In genomic region chr3:58153371-58153770, GRCh38 we compare ENCODE assay signal across 19 cellular contexts. TPM values are rescaled to one million over a fixed set of nuclear protein-coding genes. Genes with fewer than 3 reads are reported as not detected.
DNase-seq lines count a peak whose midpoint lies in the region; ATAC-seq, FAIRE-seq and TF ChIP-seq lines count a peak whose summit lies in the region.
"Had no signal": no experiment of that assay in that cellular context is flagged by ENCODE, and none has a peak within 500 bp of the region (broad histone marks: within the 10 kb centered on the region; RNA-seq: fewer than 3 reads in every experiment).

No MANE protein-coding gene starts in this region.

- H3K9ac ChIP-seq in HepG2 (ENCODE audit: insufficient read depth, low read depth, low read length) (no peak overlapping the region), neuronal stem cell (ENCODE audit: low read depth, low read length, poor library complexity) (no peak overlapping the region)

- no peak for TF ChIP-seq RAD21 in HepG2 (CRISPR knock-in tag; IDR thresholded peaks at IDR 0.05)

- no peak for FAIRE-seq in HepG2 (lab: Jason Lieb, UNC)
- FAIRE-seq: A549, H1 had no signal

- H3K79me2 ChIP-seq in HepG2 (ENCODE audit: insufficient read depth, low read length) (no peaks in the 10 kb centered on the region), OCI-LY7 (ENCODE audit: insufficient read depth, low read depth, low read length) (no peaks in the 10 kb centered on the region)

- H3K4me3 ChIP-seq in HepG2 (replicated peaks in 1 of 3; ENCODE audit: insufficient read depth in 1 of 3, low read depth in 2 of 3, low read length in 3 of 3) = no peak overlapping the region
- no peak overlapping the region for H3K4me3 ChIP-seq in right lobe of liver
- H3K4me3 ChIP-seq in neuronal stem cell (ENCODE audit: low read length in 2 of 2) = no peak overlapping the region
- H3K4me3 ChIP-seq in OCI-LY7 (ENCODE audit: low read depth, low read length, poor library complexity, severe bottlenecking) = no peak overlapping the region
- H3K4me3 ChIP-seq: A549 had no signal

- no peak overlapping the region for H3K18ac ChIP-seq in neuronal stem cell (ENCODE audit: low read length)

- no peak overlapping the region for H4K91ac ChIP-seq in neuronal stem cell (ENCODE audit: low read depth, low read length, poor library complexity)

- CTCF ChIA-PET in HepG2 (lab: Yijun Ruan, JAX; ENCODE audit: low intra/inter-chr PET ratio, low total read pairs) = no interaction called here
- CTCF ChIA-PET in OCI-LY7 (lab: Charles Lee; ENCODE audit: unreplicated experiment) = no interaction called here

- H3K27me3 ChIP-seq in HepG2 (ENCODE audit: control insufficient read depth in 1 of 2, insufficient read depth in 2 of 2, low read length in 2 of 2) (no peaks in the 10 kb centered on the region), right lobe of liver (no peaks in the 10 kb centered on the region), neuronal stem cell (ENCODE audit: control insufficient read depth in 3 of 3, insufficient read depth in 3 of 3, low read depth in 1 of 3, low read length in 3 of 3) (no peaks in the 10 kb centered on the region)

- POLR2A ChIA-PET in HepG2 (lab: Yijun Ruan, JAX) = no interaction called here
- POLR2A ChIA-PET in OCI-LY7 (lab: Charles Lee) = no interaction called here

- no peaks in the 10 kb centered on the region for H3K79me1 ChIP-seq in neuronal stem cell (ENCODE audit: low read depth, low read length)

- WGBS in HepG2 (ENCODE audit: low lambda C conversion rate) = 99% methylated on average over 16 of the region's 16 CpGs
- WGBS in right lobe of liver (ENCODE audit: insufficient coverage, low coverage, low lambda C conversion rate, missing lambda C conversion rate) = 91% methylated on average over 14 of the region's 16 CpGs
- no CpG with 5 or more reads among the region's 16 CpGs for WGBS in neuronal stem cell (ENCODE audit: extremely low coverage in 2 of 2, insufficient read length in 2 of 2, insufficient replicate concordance in 1 of 2), 2 donors

- no peak overlapping the region for H3K4me3 Mint-ChIP-seq in type B pancreatic cell
- H3K4me3 Mint-ChIP-seq in activated T-cell treated with anti-CD3 and anti-CD28 coated beads, Interleukin-2, amount 50 U/mL, for 24 hours = no peak overlapping the region
- H3K4me3 Mint-ChIP-seq: CD14-positive monocyte; CD4-positive, alpha-beta memory T cell; H9 had no signal

- no peak overlapping the region for H4K8ac ChIP-seq in neuronal stem cell (ENCODE audit: low read depth, low read length)

- H3K4me2 ChIP-seq in HepG2 (ENCODE audit: low read depth, low read length) (no peak overlapping the region), neuronal stem cell (ENCODE audit: insufficient read depth, low read length, poor library complexity, severe bottlenecking) (no peak overlapping the region), OCI-LY7 (ENCODE audit: low read length) (no peak overlapping the region)
- H3K4me2 ChIP-seq: A549 had no signal

- no peak overlapping the region for H2AK5ac ChIP-seq in neuronal stem cell (ENCODE audit: low read depth, low read length)

- no peak overlapping the region for H2BK120ac ChIP-seq in neuronal stem cell (ENCODE audit: low read depth, low read length)

- no peak overlapping the region for H2AFZ ChIP-seq in HepG2 (ENCODE audit: low read length)
- H2AFZ ChIP-seq in neuronal stem cell (ENCODE audit: low read length) = no peak overlapping the region
- H2AFZ ChIP-seq in OCI-LY7 (ENCODE audit: low read length) = no peak overlapping the region

- peak overlapping the region; percentile 56 for H3K27ac Mint-ChIP-seq in type B pancreatic cell
- H3K27ac Mint-ChIP-seq in activated T-cell treated with anti-CD3 and anti-CD28 coated beads, Interleukin-2, amount 50 U/mL, for 24 hours = no peak overlapping the region
- H3K27ac Mint-ChIP-seq: H9 had no signal

- H3K27me3 Mint-ChIP-seq in type B pancreatic cell = no peaks in the 10 kb centered on the region
- no peaks in the 10 kb centered on the region for H3K27me3 Mint-ChIP-seq in activated T-cell treated with anti-CD3 and anti-CD28 coated beads, Interleukin-2, amount 50 U/mL, for 24 hours
- H3K27me3 Mint-ChIP-seq: CD4-positive, alpha-beta memory T cell had no signal

- H4K20me1 ChIP-seq in HepG2 (ENCODE audit: insufficient read depth, low read length) (no peaks in the 10 kb centered on the region), OCI-LY7 (ENCODE audit: insufficient read depth, low read length) (no peaks in the 10 kb centered on the region)

- no peaks in the 10 kb centered on the region for H3K9me3 Mint-ChIP-seq in type B pancreatic cell
- H3K9me3 Mint-ChIP-seq in activated T-cell treated with anti-CD3 and anti-CD28 coated beads, Interleukin-2, amount 50 U/mL, for 24 hours = no peaks in the 10 kb centered on the region
- H3K9me3 Mint-ChIP-seq: CD4-positive, alpha-beta memory T cell; H9 had no signal

- no peak overlapping the region for H3K4ac ChIP-seq in neuronal stem cell (ENCODE audit: low read length)

- no peak overlapping the region for H2BK12ac ChIP-seq in neuronal stem cell (ENCODE audit: low read length)

- TF ChIP-seq CTCF in HepG2 (CRISPR knock-in tag; IDR thresholded peaks at IDR 0.05) (no peak), right lobe of liver (IDR thresholded peaks at IDR 0.05) (no peak), type B pancreatic cell (conservative IDR thresholded peaks at IDR 0.05) (no peak), OCI-LY7 (conservative IDR thresholded peaks at IDR 0.05; ENCODE audit: low read length) (no peak)

- H3K36me3 ChIP-seq in HepG2 (replicated peaks in 1 of 2; ENCODE audit: control insufficient read depth in 1 of 2, insufficient read depth in 2 of 2, low read length in 2 of 2) (peaks cover 62 to 92% of the 10 kb centered on the region in 2 experiments), right lobe of liver (peaks cover 0 to 72% (median 28%) of the 10 kb centered on the region in 4 donors), neuronal stem cell (replicated peaks in 1 of 2; ENCODE audit: control insufficient read depth in 2 of 2, insufficient read depth in 2 of 2, low read length in 2 of 2) (peaks cover 23 to 50% of the 10 kb centered on the region in 2 donors), OCI-LY7 (ENCODE audit: insufficient read depth, low read length) (peaks cover 3% of the 10 kb centered on the region; the same call in 1 of the 2 replicates)

- intact Hi-C loops in HepG2 (cut with micrococcal nuclease; ENCODE audit: unreplicated experiment) (no loop called here), right lobe of liver (cut with DNase I) (no loop called here), OCI-LY7 (cut with micrococcal nuclease; ENCODE audit: unreplicated experiment) (no loop called here)

- H3K9me2 ChIP-seq in OCI-LY7 (ENCODE audit: insufficient read depth, low read length) = no peaks in the 10 kb centered on the region

- TF ChIP-seq EP300 in HepG2 (IDR thresholded peaks at IDR 0.05; ENCODE audit: low read depth in 2 of 2, low read length in 2 of 2) (no peak), HepG2 (CRISPR knock-in tag; IDR thresholded peaks at IDR 0.05; ENCODE audit: borderline replicate concordance) (no peak)

- H3K27ac ChIP-seq in HepG2 (ENCODE audit: extremely low read length, insufficient read depth, low read length) (no peak overlapping the region), right lobe of liver (no peak overlapping the region), neuronal stem cell (replicated peaks; ENCODE audit: low read length) (no peak overlapping the region), OCI-LY7 (ENCODE audit: low read depth, low read length, poor library complexity, severe bottlenecking) (no peak overlapping the region)
- H3K27ac ChIP-seq: 22Rv1 had no signal

- BruUV-seq in HepG2 (replicated peaks; lab: Mats Ljungman, UMichigan) (no TSS peak), OCI-LY7 (replicated peaks; lab: Mats Ljungman, UMichigan) (no TSS peak)

- H3K14ac ChIP-seq in neuronal stem cell (ENCODE audit: low read length) = no peak overlapping the region

- ATAC-seq in HepG2 (no peak), right lobe of liver (no peak), GM21723 (IDR thresholded peaks at IDR 0.05; ENCODE audit: unreplicated experiment) (no peak)

- no peaks in the 10 kb centered on the region for H3K9me3 ChIP-seq in HepG2 (ENCODE audit: low read length)
- no peaks in the 10 kb centered on the region for H3K9me3 ChIP-seq in right lobe of liver
- no peaks in the 10 kb centered on the region for H3K9me3 ChIP-seq in neuronal stem cell (replicated peaks in 1 of 2; ENCODE audit: control insufficient read depth in 2 of 2, insufficient read depth in 1 of 2, low read depth in 1 of 2, low read length in 2 of 2)
- no peaks in the 10 kb centered on the region for H3K9me3 ChIP-seq in OCI-LY7 (ENCODE audit: low read length)
- H3K9me3 ChIP-seq: A549 had no signal

- DNase-seq in HepG2 (ENCODE audit: low spot score) (no peak), right lobe of liver (no peak), neuronal stem cell (ENCODE audit: low spot score) (no peak), type B pancreatic cell (ENCODE audit: extremely low spot score, unreplicated experiment) (no peak), OCI-LY7 (ENCODE audit: low spot score) (no peak)
- DNase-seq in activated T-cell treated with anti-CD3 and anti-CD28 coated beads, Interleukin-2, amount 50 U/mL, for 24 hours = no peak
- no peak for DNase-seq in activated naive CD4-positive, alpha-beta T cell treated with Interleukin-2 at 50 U/mL for 16 hours
- DNase-seq: AML-193; Calu3; CD4-positive, alpha-beta memory T cell; DMS79 treated with DMSO at 0.1 percent for 48 hours; GF-D8; H9 had no signal

- H3K36me3 Mint-ChIP-seq in type B pancreatic cell = peaks cover 50% of the 10 kb centered on the region
- H3K36me3 Mint-ChIP-seq in activated T-cell treated with anti-CD3 and anti-CD28 coated beads, Interleukin-2, amount 50 U/mL, for 24 hours (ENCODE audit: low read depth) = peaks cover 61% of the 10 kb centered on the region

- H3K4me1 Mint-ChIP-seq in type B pancreatic cell (ENCODE audit: unreplicated experiment) = peaks cover 13% of the 10 kb centered on the region
- H3K4me1 Mint-ChIP-seq in activated T-cell treated with anti-CD3 and anti-CD28 coated beads, Interleukin-2, amount 50 U/mL, for 24 hours (ENCODE audit: low read depth) = no peaks in the 10 kb centered on the region
- H3K4me1 Mint-ChIP-seq: CD14-positive monocyte; CD4-positive, alpha-beta memory T cell; H9 had no signal

- TF ChIP-seq POLR2A in HepG2 (IDR thresholded peaks at IDR 0.05; ENCODE audit: insufficient read depth in 1 of 2, low read depth in 2 of 2, low read length in 2 of 2) (no peak), right lobe of liver (IDR thresholded peaks at IDR 0.05) (no peak)

- H2BK15ac ChIP-seq in neuronal stem cell (ENCODE audit: low read length) = no peak overlapping the region

- H3K23ac ChIP-seq in neuronal stem cell (ENCODE audit: low read depth, low read length, poor library complexity) = peak overlapping the region; percentile 90

- H3K4me1 ChIP-seq in HepG2 (ENCODE audit: insufficient read depth, low read length) (no peaks in the 10 kb centered on the region), right lobe of liver (peaks cover 0 to 24% (median 8%) of the 10 kb centered on the region in 4 donors), neuronal stem cell (ENCODE audit: control insufficient read depth in 2 of 2, insufficient read depth in 1 of 2, low read depth in 1 of 2, low read length in 2 of 2) (peaks cover 0 to 9% of the 10 kb centered on the region in 2 donors), OCI-LY7 (ENCODE audit: insufficient read depth, low read length, poor library complexity, severe bottlenecking) (no peaks in the 10 kb centered on the region)

- in situ Hi-C loops in HepG2 (cut with HindIII; ENCODE audit: extremely low pct_ligation_motif_present, low pct_unique_long_range_greater_than_20kb) = no loop called here

- no peak overlapping the region for H2BK5ac ChIP-seq in neuronal stem cell (ENCODE audit: low read length)

RNA-seq across cellular contexts. Expression of gene DNASE1L3, which starts 57.4 kb away (rescaled TPM):
- 0.55 and 0.86 TPM in 2 replicates for total RNA-seq in HepG2 (2016; rRNA removed; fragmentation: Illumina TruSeq; extraction: Trizol)
- 0.30 TPM in 1 of 2 replicates, not detected in the other for total RNA-seq in HepG2 (2016; cell fraction: cytosol; rRNA removed; fragmentation: Illumina TruSeq; extraction: Trizol; ENCODE audit: low read depth)
- total RNA-seq in HepG2 (2016; cell fraction: insoluble cytoplasmic fraction; rRNA removed; fragmentation: Illumina TruSeq; extraction: Trizol) = 0.61 and 0.73 TPM in 2 replicates
- total RNA-seq in HepG2 (2016; cell fraction: membrane; rRNA removed; fragmentation: Illumina TruSeq; extraction: Trizol) = 0.53 and 1.1 TPM in 2 replicates
- total RNA-seq in HepG2 (2016; cell fraction: nucleus; rRNA removed; fragmentation: Illumina TruSeq; extraction: Trizol) = 0.22 TPM in 1 of 2 replicates, not detected in the other
- 1.0 and 1.7 TPM in 2 replicates for polyA plus RNA-seq in HepG2 (2011; rRNA removed)
- 1.0 and 1.3 TPM in 2 replicates for polyA plus RNA-seq in HepG2 (2011; cell fraction: cytosol; rRNA removed)
- 0.43 and 0.51 TPM in 2 replicates for polyA plus RNA-seq in HepG2 (2011; cell fraction: nucleus; rRNA removed)
- 0.33 and 2.5 TPM in 2 replicates for polyA plus RNA-seq in HepG2 (2012)
- polyA plus RNA-seq in HepG2 (2016; cell fraction: cytosol; fragmentation: Illumina TruSeq; extraction: Trizol; ENCODE audit: low read depth) = 0.27 and 0.35 TPM in 2 replicates
- 0.44 and 0.59 TPM in 2 replicates for polyA plus RNA-seq in HepG2 (2016; cell fraction: insoluble cytoplasmic fraction; fragmentation: Illumina TruSeq; extraction: Trizol; ENCODE audit: low read depth)
- polyA plus RNA-seq in HepG2 (2016; cell fraction: membrane; fragmentation: Illumina TruSeq; extraction: Trizol; ENCODE audit: low read depth) = 0.34 and 0.37 TPM in 2 replicates
- 0.55 TPM in 1 of 2 replicates, not detected in the other for polyA plus RNA-seq in HepG2 (2016; cell fraction: nucleus; fragmentation: Illumina TruSeq; extraction: Trizol; ENCODE audit: insufficient read depth, low read depth)
- polyA minus RNA-seq in HepG2 (2011; rRNA and poly(A)+ RNA removed; ENCODE audit: low replicate concordance) = 0.14 and 1.8 TPM in 2 replicates
- polyA minus RNA-seq in HepG2 (2011; cell fraction: cytosol; rRNA and poly(A)+ RNA removed) = 0.88 TPM in 1 of 2 replicates, not detected in the other
- 0.77 and 0.87 TPM in 2 replicates for polyA minus RNA-seq in HepG2 (2011; cell fraction: nucleus; rRNA and poly(A)+ RNA removed)
- total RNA-seq in right lobe of liver = 100 to 1,000 TPM in 1 of 6 experiments, 10 to 100 TPM in 5; 32.9 to 134 (median 61.0) TPM
- not detected for polyA plus RNA-seq in neuronal stem cell (2013, experiment 1 of 2)
- polyA plus RNA-seq in neuronal stem cell (2013, experiment 2 of 2) = not detected
- not detected in 2 replicates for total RNA-seq in type B pancreatic cell (ENCODE audit: low replicate concordance)
- not detected in 2 replicates for total RNA-seq in OCI-LY7 (2014; rRNA removed; shearing (Covaris generic))
- total RNA-seq in OCI-LY7 (2022) = 0.61 and 1.3 TPM in 2 replicates
- total RNA-seq: Calu3; CD4-positive, alpha-beta memory T cell; H1; H9 had no signal
- polyA plus RNA-seq: BJ; CD14-positive monocyte; CD4-positive, alpha-beta memory T cell; H1 had no signal

Comparison
In these comparisons a context has a peak if more than half of its experiments do, and no peak if none do; other contexts are left out.
1. RNA of gene DNASE1L3, which starts 57.4 kb away (total RNA-seq): 32.9 to 134 TPM in right lobe of liver; 0.61 to 1.3 TPM in OCI-LY7, 0.22 to 1.1 TPM in HepG2 and not detected in type B pancreatic cell; every median in the first group is over 10 times any median in the second.